Comparison of ENCODE assay signal across 15 cellular contexts in the genomic region with DNA sequence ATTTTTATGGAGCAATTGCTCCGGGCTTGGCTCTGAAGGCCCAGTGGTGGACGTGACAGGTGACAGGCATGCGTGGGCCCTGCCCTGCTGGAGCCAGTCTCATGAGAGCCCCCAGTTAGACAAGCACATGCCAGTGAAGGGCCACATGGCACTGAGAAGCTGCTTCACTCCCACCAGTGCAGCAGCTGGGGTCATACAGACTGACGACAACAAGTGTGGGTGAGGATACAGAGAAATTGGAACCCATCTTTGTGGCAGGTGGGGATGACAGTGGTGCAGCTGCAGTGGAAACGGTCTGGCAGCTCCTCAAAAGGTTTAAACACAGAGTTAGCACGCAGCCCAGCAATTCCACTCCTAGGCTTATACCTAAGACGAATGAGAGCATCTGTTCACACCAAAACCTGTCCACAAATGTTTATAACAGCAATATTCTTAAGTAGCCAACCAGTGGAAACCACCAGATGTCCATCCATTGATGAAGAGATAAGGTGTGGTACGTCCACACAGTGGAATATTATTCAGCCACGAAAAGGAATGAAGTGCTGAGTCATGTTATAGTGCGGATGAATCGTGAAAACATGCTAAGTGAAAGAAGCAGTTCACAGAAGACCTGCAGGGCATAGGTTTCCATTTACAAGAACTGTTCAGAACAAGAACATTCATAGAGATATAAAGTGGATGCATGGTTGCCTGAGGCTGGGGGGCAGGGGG. TPM values are rescaled to one million over a fixed set of nuclear protein-coding genes. Genes with fewer than 3 reads are reported as not detected.
DNase-seq lines count a peak whose midpoint lies in the region; ATAC-seq, FAIRE-seq and TF ChIP-seq lines count a peak whose summit lies in the region.
"Had no signal": no experiment of that assay in that cellular context is flagged by ENCODE, and none has a peak within 500 bp of the region (broad histone marks: within the 10 kb centered on the region; RNA-seq: fewer than 3 reads in every experiment).

No MANE protein-coding gene starts in this region.

- H3K4me3 Mint-ChIP-seq in activated CD4-positive, alpha-beta T cell treated with anti-CD3 and anti-CD28 coated beads, Interleukin-2, amount 10 ng/mL, durations not matched to agents 24 days and 14 days: no peak overlapping the region
- H3K4me3 Mint-ChIP-seq in WTC11: no peak overlapping the region
- H3K4me3 Mint-ChIP-seq: activated naive CD8-positive, alpha-beta T cell treated with anti-CD3 and anti-CD28 coated beads, Interleukin-2, amount 10 ng/mL, durations not matched to agents 7 days and 5 days; stimulated activated effector memory CD8-positive, alpha-beta T cell treated with anti-CD3 and anti-CD28 coated beads, Interleukin-12 subunit alpha, Interleukin-12 subunit beta, amount 100 ng/mL, for 72 hours had no signal

- in situ Hi-C loops in transverse colon (cut with MboI; ENCODE audit: low pct_ligation_motif_present in 1 of 4, low pct_unique_long_range_greater_than_20kb in 1 of 4, low sequenced_read_pairs in 3 of 4): no loop called here

- H3K4me3 ChIP-seq in adipocyte (ENCODE audit: low read length) (no peak overlapping the region), lower lobe of right lung (no peak overlapping the region), transverse colon (no peak overlapping the region)

- no peaks in the 10 kb centered on the region for H3K9me3 Mint-ChIP-seq in activated CD4-positive, alpha-beta T cell treated with anti-CD3 and anti-CD28 coated beads, Interleukin-2, amount 10 ng/mL, durations not matched to agents 24 days and 14 days
- H3K9me3 Mint-ChIP-seq in WTC11: peaks cover 6% of the 10 kb centered on the region; the same call in 1 of the 2 replicates
- H3K9me3 Mint-ChIP-seq: activated naive CD8-positive, alpha-beta T cell treated with anti-CD3 and anti-CD28 coated beads, Interleukin-2, amount 10 ng/mL, durations not matched to agents 7 days and 5 days; stimulated activated effector memory CD8-positive, alpha-beta T cell treated with anti-CD3 and anti-CD28 coated beads, Interleukin-12 subunit alpha, Interleukin-12 subunit beta, amount 100 ng/mL, for 72 hours had no signal

- H3K4me1 ChIP-seq in adipocyte (ENCODE audit: control insufficient read depth, insufficient read depth, low read length) (peaks cover 18% of the 10 kb centered on the region), lower lobe of right lung (peaks cover 27% of the 10 kb centered on the region), transverse colon (peaks cover 3 to 17% (median 10%) of the 10 kb centered on the region in 4 donors)

- no peaks in the 10 kb centered on the region for H3K27me3 ChIP-seq in adipocyte (replicated peaks; ENCODE audit: control insufficient read depth, insufficient read depth, low read length)
- H3K27me3 ChIP-seq in lower lobe of right lung (ENCODE audit: low read depth): no peaks in the 10 kb centered on the region
- no peaks in the 10 kb centered on the region for H3K27me3 ChIP-seq in transverse colon

- no peak for TF ChIP-seq EP300 in transverse colon (IDR thresholded peaks at IDR 0.05; ENCODE audit: low read depth)

- peaks cover 9% of the 10 kb centered on the region for H3K4me1 Mint-ChIP-seq in activated CD4-positive, alpha-beta T cell treated with anti-CD3 and anti-CD28 coated beads, Interleukin-2, amount 10 ng/mL, durations not matched to agents 24 days and 14 days
- peaks cover 24% of the 10 kb centered on the region for H3K4me1 Mint-ChIP-seq in WTC11
- H3K4me1 Mint-ChIP-seq: activated naive CD8-positive, alpha-beta T cell treated with anti-CD3 and anti-CD28 coated beads, Interleukin-2, amount 10 ng/mL, durations not matched to agents 7 days and 5 days had no signal

- H3K36me3 ChIP-seq in adipocyte (ENCODE audit: control insufficient read depth, insufficient read depth, low read length, severe bottlenecking) (no peaks in the 10 kb centered on the region), lower lobe of right lung (no peaks in the 10 kb centered on the region), transverse colon (no peaks in the 10 kb centered on the region)

- CTCF ChIA-PET in WTC11 (lab: Charles Lee): interaction anchor here (0.8 to 7.2 kb wide), 7 partner anchors 10 to 206 kb away, joined by 3 to 81 read pairs (median 4); a partner anchor contains a TSS

- no peak for FAIRE-seq in urothelium cell line (lab: Jason Lieb, UNC)

- H3K27me3 Mint-ChIP-seq in activated CD4-positive, alpha-beta T cell treated with anti-CD3 and anti-CD28 coated beads, Interleukin-2, amount 10 ng/mL, durations not matched to agents 24 days and 14 days: no peaks in the 10 kb centered on the region
- H3K27me3 Mint-ChIP-seq in WTC11 (ENCODE audit: low read depth): no peaks in the 10 kb centered on the region; the same call in 1 of the 2 replicates

- TF ChIP-seq CTCF in lower lobe of right lung (IDR thresholded peaks at IDR 0.05): no peak
- no peak for TF ChIP-seq CTCF in transverse colon (IDR thresholded peaks at IDR 0.05)
- TF ChIP-seq CTCF in WTC11 (IDR thresholded peaks at IDR 0.05): no peak

- no peak for DNase-seq in activated CD4-positive, alpha-beta T cell treated with anti-CD3 and anti-CD28 coated beads, Interleukin-2, amount 10 ng/mL, durations not matched to agents 24 days and 14 days
- DNase-seq in activated CD4-positive, alpha-beta T cell treated with anti-CD3 and anti-CD28 coated beads for 1 hour: no peak
- DNase-seq in adipocyte (ENCODE audit: low read depth) (no peak), lower lobe of right lung (no peak), transverse colon (no peak), WTC11 (ENCODE audit: low spot score) (no peak), NCI-H2107 (lab: John Stamatoyannopoulos, UW) (no peak), urothelium cell line (ENCODE audit: low spot score) (no peak)
- DNase-seq: ACHN; activated naive CD8-positive, alpha-beta T cell treated with anti-CD3 and anti-CD28 coated beads, Interleukin-2, amount 10 ng/mL, durations not matched to agents 7 days and 5 days; cortex of kidney; MM.1S; stimulated activated CD4-positive, alpha-beta T cell treated with anti-CD3 and anti-CD28 coated beads, Interleukin-4, amount 100 ng/mL, for 24 hours had no signal

- WGBS in transverse colon (ENCODE audit: low coverage in 1 of 2), 2 donors: 74 to 100% methylated on average over 2 to 11 of the region's 11 CpGs

- H3K27ac ChIP-seq in lower lobe of right lung (peak overlapping the region; percentile 76), transverse colon (peak overlapping the region; percentile 4 to 63 (median 46))

- H3K9ac ChIP-seq in adipocyte (ENCODE audit: low read length): peak overlapping the region; percentile 85

- intact Hi-C loops in activated CD4-positive, alpha-beta T cell treated with anti-CD3 and anti-CD28 coated beads, Interleukin-2, amount 10 ng/mL, durations not matched to agents 24 days and 14 days (cut with micrococcal nuclease): no loop called here
- intact Hi-C loops in lower lobe of right lung (cut with DNase I): no loop called here
- intact Hi-C loops in transverse colon (cut with DNase I; ENCODE audit: low total_unique reads): loop anchor here (5.0 kb wide), 1 partner anchor 493 kb away; no protein-coding TSS in a partner anchor

- peak in 1 of 2 donors; percentile 28 for ATAC-seq in lower lobe of right lung
- no peak for ATAC-seq in WTC11
- ATAC-seq: stimulated activated effector memory CD8-positive, alpha-beta T cell treated with anti-CD3 and anti-CD28 coated beads, Interleukin-12 subunit alpha, Interleukin-12 subunit beta, amount 100 ng/mL, for 72 hours had no signal

- TF ChIP-seq POLR2A in transverse colon (IDR thresholded peaks at IDR 0.05): no peak

- POLR2A ChIA-PET in WTC11 (lab: Charles Lee): interaction anchor here (0.6 kb wide), 1 partner anchor 53 kb away, joined by 5 read pairs; no protein-coding TSS in a partner anchor

- no peaks in the 10 kb centered on the region for H3K9me3 ChIP-seq in adipocyte (ENCODE audit: control insufficient read depth, low read length)
- no peaks in the 10 kb centered on the region for H3K9me3 ChIP-seq in lower lobe of right lung
- no peaks in the 10 kb centered on the region for H3K9me3 ChIP-seq in transverse colon

- H3K36me3 Mint-ChIP-seq in activated CD4-positive, alpha-beta T cell treated with anti-CD3 and anti-CD28 coated beads, Interleukin-2, amount 10 ng/mL, durations not matched to agents 24 days and 14 days (ENCODE audit: low read depth): no peaks in the 10 kb centered on the region
- H3K36me3 Mint-ChIP-seq in WTC11: no peaks in the 10 kb centered on the region
- H3K36me3 Mint-ChIP-seq: activated naive CD8-positive, alpha-beta T cell treated with anti-CD3 and anti-CD28 coated beads, Interleukin-2, amount 10 ng/mL, durations not matched to agents 7 days and 5 days; stimulated activated effector memory CD8-positive, alpha-beta T cell treated with anti-CD3 and anti-CD28 coated beads, Interleukin-12 subunit alpha, Interleukin-12 subunit beta, amount 100 ng/mL, for 72 hours had no signal

- H3K27ac Mint-ChIP-seq in activated CD4-positive, alpha-beta T cell treated with anti-CD3 and anti-CD28 coated beads, Interleukin-2, amount 10 ng/mL, durations not matched to agents 24 days and 14 days: peak overlapping the region; percentile 15
- H3K27ac Mint-ChIP-seq in WTC11: no peak overlapping the region
- H3K27ac Mint-ChIP-seq: activated naive CD8-positive, alpha-beta T cell treated with anti-CD3 and anti-CD28 coated beads, Interleukin-2, amount 10 ng/mL, durations not matched to agents 7 days and 5 days; stimulated activated effector memory CD8-positive, alpha-beta T cell treated with anti-CD3 and anti-CD28 coated beads, Interleukin-12 subunit alpha, Interleukin-12 subunit beta, amount 100 ng/mL, for 72 hours had no signal

RNA-seq across cellular contexts. Expression of a gene that starts 12.5 kb away (rescaled TPM):
- total RNA-seq in activated CD4-positive, alpha-beta T cell treated with anti-CD3 and anti-CD28 coated beads, Interleukin-2, amount 10 ng/mL, durations not matched to agents 24 days and 14 days: not detected in 2 replicates
- 12.8 TPM for total RNA-seq in lower lobe of right lung
- total RNA-seq in transverse colon: under 1 TPM in 1 of 4 donors, not detected in 3; 0.79 TPM
- not detected in 3 replicates for total RNA-seq in WTC11 (2021)
- total RNA-seq: activated naive CD8-positive, alpha-beta T cell treated with anti-CD3 and anti-CD28 coated beads, Interleukin-2, amount 10 ng/mL, durations not matched to agents 7 days and 5 days; H4 had no signal
